ENCODE assay signal across 9 cellular contexts in the genomic region with DNA sequence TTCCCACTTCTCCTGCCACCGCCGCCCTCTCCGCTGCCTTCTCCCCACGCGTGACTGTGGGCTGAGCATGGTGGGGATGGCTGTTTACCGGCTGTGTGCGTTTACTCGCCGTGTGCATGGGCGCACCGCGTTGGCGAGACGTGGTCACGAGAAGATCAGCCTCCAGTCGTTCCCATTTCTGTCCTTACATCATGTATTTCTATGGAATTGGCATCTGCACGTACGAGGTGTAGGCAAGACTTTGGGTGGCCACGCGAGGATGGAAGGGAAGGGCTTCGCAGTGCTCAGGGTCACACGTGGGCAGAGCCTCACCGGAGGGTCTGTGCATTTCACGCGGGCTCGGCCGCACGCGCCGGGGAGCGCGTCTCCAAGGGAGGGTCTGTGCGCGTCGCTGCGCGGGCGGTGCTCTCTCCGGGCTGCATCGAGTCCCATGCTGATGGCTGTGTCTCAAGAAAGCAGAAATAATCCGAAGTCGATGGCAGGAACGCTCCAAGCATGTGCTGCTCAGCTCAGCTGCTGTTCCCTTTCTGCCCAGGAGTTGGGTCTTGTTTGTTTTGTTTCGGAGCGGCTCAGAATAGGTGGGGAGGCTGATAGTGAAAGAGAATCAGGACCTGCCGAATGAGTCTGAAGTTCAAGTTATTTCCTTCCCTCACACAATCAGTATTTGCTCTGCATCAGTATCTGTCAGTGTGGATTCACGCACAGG. TPM values are rescaled to one million over a fixed set of nuclear protein-coding genes. Genes with fewer than 3 reads are reported as not detected.
DNase-seq lines count a peak whose midpoint lies in the region; ATAC-seq and TF ChIP-seq lines count a peak whose summit lies in the region.
"Had no signal": no experiment of that assay in that cellular context is flagged by ENCODE, and none has a peak within 500 bp of the region (broad histone marks: within the 10 kb centered on the region; RNA-seq: fewer than 3 reads in every experiment).

No MANE protein-coding gene starts in this region.

- peaks cover 6% of the 10 kb centered on the region for H3K36me3 Mint-ChIP-seq in activated T-cell treated with anti-CD3 and anti-CD28 coated beads, Interleukin-2, amount 50 U/mL, for 24 hours (ENCODE audit: low read depth)

- TF ChIP-seq EP300 in stomach (IDR thresholded peaks at IDR 0.05) = no peak

- H3K4me3 ChIP-seq in esophagus (ENCODE audit: low read depth in 1 of 2, low read length in 2 of 2) (peak overlapping the region; percentile 83 to 84), mucosa of rectum (ENCODE audit: low read length in 2 of 2) (peak overlapping the region; percentile 89 to 99), stomach (peak overlapping the region; percentile 75 to 84 (median 80))

- ATAC-seq in GM21526 (IDR thresholded peaks at IDR 0.05; ENCODE audit: low FRiP score, unreplicated experiment) = peak; percentile 26

- peak overlapping the region; percentile 93 for H3K27ac Mint-ChIP-seq in activated T-cell treated with anti-CD3 and anti-CD28 coated beads, Interleukin-2, amount 50 U/mL, for 24 hours

- peaks cover 7% of the 10 kb centered on the region for H3K27me3 Mint-ChIP-seq in activated T-cell treated with anti-CD3 and anti-CD28 coated beads, Interleukin-2, amount 50 U/mL, for 24 hours

- H3K9ac ChIP-seq in mucosa of rectum (ENCODE audit: low read depth in 1 of 2, low read length in 2 of 2) = peak overlapping the region; percentile 79

- DNase-seq in CD1c-positive myeloid dendritic cell (ENCODE audit: extremely low spot score) (peak; percentile 94), NCI-H226 (peak; percentile 6), stomach (no peak), COLO829 (ENCODE audit: low spot score) (no peak)
- peak; percentile 66 for DNase-seq in activated T-cell treated with anti-CD3 and anti-CD28 coated beads, Interleukin-2, amount 50 U/mL, for 24 hours

- intact Hi-C loops in stomach (cut with DNase I; ENCODE audit: low total_unique reads) = no loop called here

- H3K27me3 ChIP-seq in esophagus (ENCODE audit: control insufficient read depth in 1 of 2, insufficient read depth in 2 of 2, low read length in 2 of 2) (no peaks in the 10 kb centered on the region), mucosa of rectum (ENCODE audit: control insufficient read depth in 2 of 2, insufficient read depth in 2 of 2, low read length in 2 of 2) (no peaks in the 10 kb centered on the region), stomach (peaks cover 0 to 36% (median 9%) of the 10 kb centered on the region in 3 donors)

- WGBS in esophagus, 2 donors = 1% methylated on average over 47 of the region's 47 CpGs
- 0 to 3% (median 1%) methylated on average over 21 to 47 of the region's 47 CpGs for WGBS in stomach, 5 donors

- TF ChIP-seq CTCF in stomach (IDR thresholded peaks at IDR 0.05) = no peak

- H3K27ac ChIP-seq in esophagus (ENCODE audit: low read depth in 2 of 2, low read length in 1 of 2) = peak overlapping the region; percentile 85 to 89
- peak overlapping the region; percentile 70 to 84 for H3K27ac ChIP-seq in mucosa of rectum (ENCODE audit: low read depth in 2 of 2, low read length in 2 of 2)
- H3K27ac ChIP-seq in stomach = peak overlapping the region; percentile 47 to 95 (median 88)

- H3K36me3 ChIP-seq in esophagus (ENCODE audit: control insufficient read depth in 2 of 2, insufficient read depth in 2 of 2, low read length in 1 of 2) = no peaks in the 10 kb centered on the region
- H3K36me3 ChIP-seq in mucosa of rectum (ENCODE audit: control insufficient read depth in 2 of 2, insufficient read depth in 2 of 2, low read length in 2 of 2) = no peaks in the 10 kb centered on the region
- no peaks in the 10 kb centered on the region for H3K36me3 ChIP-seq in stomach

- peak overlapping the region; percentile 92 for H3K4me3 Mint-ChIP-seq in activated T-cell treated with anti-CD3 and anti-CD28 coated beads, Interleukin-2, amount 50 U/mL, for 24 hours

- H3K4me1 ChIP-seq in esophagus (ENCODE audit: control insufficient read depth in 2 of 2, insufficient read depth in 2 of 2, low read length in 1 of 2) = peaks cover 0 to 3% of the 10 kb centered on the region in 2 donors
- peaks cover 17 to 21% of the 10 kb centered on the region in 2 donors for H3K4me1 ChIP-seq in mucosa of rectum (ENCODE audit: control insufficient read depth in 2 of 2, insufficient read depth in 2 of 2, low read length in 2 of 2)
- peaks cover 12 to 35% (median 29%) of the 10 kb centered on the region in 4 donors for H3K4me1 ChIP-seq in stomach

- TF ChIP-seq POLR2A in stomach (IDR thresholded peaks at IDR 0.05) = no peak

- no peaks in the 10 kb centered on the region for H3K9me3 Mint-ChIP-seq in activated T-cell treated with anti-CD3 and anti-CD28 coated beads, Interleukin-2, amount 50 U/mL, for 24 hours

- H3K4me1 Mint-ChIP-seq in activated T-cell treated with anti-CD3 and anti-CD28 coated beads, Interleukin-2, amount 50 U/mL, for 24 hours (ENCODE audit: low read depth) = peaks cover 47% of the 10 kb centered on the region

- H3K9me3 ChIP-seq in esophagus (ENCODE audit: control insufficient read depth in 2 of 2, insufficient read depth in 1 of 2, low read depth in 1 of 2, low read length in 1 of 2) (no peaks in the 10 kb centered on the region), mucosa of rectum (ENCODE audit: control insufficient read depth in 2 of 2, low read length in 2 of 2) (no peaks in the 10 kb centered on the region), stomach (no peaks in the 10 kb centered on the region)

RNA-seq across cellular contexts. Expression of gene CAMK1D, which starts 1.0 kb away (rescaled TPM):
- polyA plus RNA-seq in esophagus (1 to 10 TPM; 5.4 to 5.6 TPM), stomach (1 to 10 TPM; 1.4 to 2.0 (median 1.9) TPM)
- 10 to 100 TPM in 1 of 5 donors, 1 to 10 TPM in 4; 3.1 to 26.9 (median 7.7) TPM for total RNA-seq in stomach
- total RNA-seq: RPMI7951 had no signal

Comparison
In these comparisons a context has a peak if more than half of its experiments do, and no peak if none do; other contexts are left out.
1. DNase-seq: peak in CD1c-positive myeloid dendritic cell (single experiment), NCI-H226 (single experiment) and activated T-cell treated with anti-CD3 and anti-CD28 coated beads, Interleukin-2, amount 50 U/mL, for 24 hours (single experiment); none in stomach (single experiment) and COLO829 (single experiment).
2. Peak in every context shown above with its lines, with median percentiles within 50 percentile points of each other: H3K27ac ChIP-seq and H3K4me3 ChIP-seq.